ENCODE assay signal across 24 cellular contexts in the genomic region with DNA sequence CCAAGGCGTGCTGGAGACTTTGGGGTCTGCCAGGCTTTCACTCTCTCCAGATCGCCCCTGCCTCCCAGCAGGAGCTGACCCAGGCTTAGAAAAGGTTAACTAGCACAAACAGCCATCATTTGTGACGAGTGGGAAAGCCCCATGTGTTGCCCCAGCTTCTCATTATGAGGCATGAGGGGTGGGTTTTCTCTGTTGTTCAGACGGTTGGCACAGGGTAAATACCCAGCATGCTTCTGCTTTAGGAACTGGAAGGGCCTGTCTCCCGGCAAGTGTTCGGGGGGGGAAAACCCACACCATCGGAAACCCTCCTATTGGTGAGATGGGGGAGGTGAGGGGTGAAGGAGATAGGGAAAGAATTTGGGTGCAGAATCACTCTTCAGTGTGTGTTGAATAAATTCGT. TPM values are rescaled to one million over a fixed set of nuclear protein-coding genes. Genes with fewer than 3 reads are reported as not detected.
DNase-seq lines count a peak whose midpoint lies in the region; ATAC-seq and TF ChIP-seq lines count a peak whose summit lies in the region.
"Had no signal": no experiment of that assay in that cellular context is flagged by ENCODE, and none has a peak within 500 bp of the region (broad histone marks: within the 10 kb centered on the region; RNA-seq: fewer than 3 reads in every experiment).

No MANE protein-coding gene starts in this region.

- no peak overlapping the region for H3K4me2 ChIP-seq in PC-9

- peak; percentile 7 for DNase-seq in activated CD4-positive, alpha-beta T cell treated with anti-CD3 and anti-CD28 coated beads for 48 hours
- DNase-seq in activated CD4-positive, alpha-beta T cell treated with anti-CD3 and anti-CD28 coated beads for 4 hours, result no peak
- DNase-seq in GM20000 (ENCODE audit: low spot score) (peak; percentile 22), renal cortical epithelial cell (ENCODE audit: low read depth) (peak; percentile 48), DMS153 treated with DMSO at 0.1 percent for 48 hours (lab: John Stamatoyannopoulos, UW; ENCODE audit: unreplicated experiment) (no peak), PC-9 (no peak)
- DNase-seq: ACHN; activated CD8-positive, alpha-beta memory T cell treated with anti-CD3 and anti-CD28 coated beads, Interleukin-2, amount 10 ng/mL, durations not matched to agents 7 days and 5 days; activated effector memory CD4-positive, alpha-beta T cell treated with Interleukin-2 at 50 U/mL for 16 hours; amniotic stem cell; DMS53; foreskin melanocyte; NCI-H2081 treated with DMSO at 0.1 percent for 48 hours; PC-3 had no signal

- intact Hi-C loops in PC-9 (cut with micrococcal nuclease; ENCODE audit: unreplicated experiment), result no loop called here

- no TSS peak for BruUV-seq in PC-9 (replicated peaks; lab: Mats Ljungman, UMichigan)

- H3K9me3 ChIP-seq in PC-9 (ENCODE audit: insufficient read depth, low read depth), result no peaks in the 10 kb centered on the region

- peak overlapping the region in 3 of 5 experiments; percentile 14 to 64 (median 57) for H3K4me3 Mint-ChIP-seq in brain
- H3K4me3 Mint-ChIP-seq: activated CD8-positive, alpha-beta memory T cell treated with anti-CD3 and anti-CD28 coated beads, Interleukin-2, amount 10 ng/mL, durations not matched to agents 7 days and 5 days; CD14-positive monocyte; mesothelial cell of epicardium; neural crest cell had no signal

- no peak overlapping the region for H2AFZ ChIP-seq in PC-9

- H3F3A ChIP-seq in PC-9 (ENCODE audit: insufficient read depth, low read depth), result no peaks in the 10 kb centered on the region

- no peak overlapping the region for H3K27ac ChIP-seq in PC-9

- TF ChIP-seq CTCF in GM20000 (IDR thresholded peaks at IDR 0.05; ENCODE audit: extremely low read depth, missing control alignments) (no peak), brain (conservative IDR thresholded peaks at IDR 0.05) (no peak), PC-9 (conservative IDR thresholded peaks at IDR 0.05) (no peak)

- no peaks in the 10 kb centered on the region for H3K36me3 ChIP-seq in PC-9 (ENCODE audit: low read depth)

- no peaks in the 10 kb centered on the region for H3K27me3 Mint-ChIP-seq in brain

- no peaks in the 10 kb centered on the region for H3K4me1 ChIP-seq in PC-9 (replicated peaks; ENCODE audit: insufficient read depth)

- H3K4me1 Mint-ChIP-seq in brain, result peaks cover 26% of the 10 kb centered on the region
- H3K4me1 Mint-ChIP-seq: activated CD8-positive, alpha-beta memory T cell treated with anti-CD3 and anti-CD28 coated beads, Interleukin-2, amount 10 ng/mL, durations not matched to agents 7 days and 5 days; CD14-positive monocyte had no signal

- H3K4me3 ChIP-seq in PC-9, result no peak overlapping the region

- H4K20me1 ChIP-seq in PC-9 (ENCODE audit: insufficient read depth), result no peaks in the 10 kb centered on the region

- H3K9me3 Mint-ChIP-seq in brain, result peaks cover 2 to 11% (median 5%) of the 10 kb centered on the region in 5 experiments
- H3K9me3 Mint-ChIP-seq: neural crest cell had no signal

- H3K27me3 ChIP-seq in PC-9 (ENCODE audit: insufficient read depth, low read depth), result peaks cover 49% of the 10 kb centered on the region

- H3K27ac Mint-ChIP-seq in brain, result peak overlapping the region in 2 of 5 experiments; percentile 3 to 42
- H3K27ac Mint-ChIP-seq: activated CD8-positive, alpha-beta memory T cell treated with anti-CD3 and anti-CD28 coated beads, Interleukin-2, amount 10 ng/mL, durations not matched to agents 7 days and 5 days; mesothelial cell of epicardium had no signal

- ATAC-seq in HG03565 (IDR thresholded peaks at IDR 0.05; ENCODE audit: unreplicated experiment), result no peak
- ATAC-seq: activated CD8-positive, alpha-beta memory T cell treated with anti-CD3 and anti-CD28 coated beads, Interleukin-2, amount 10 ng/mL, durations not matched to agents 7 days and 5 days; PC-3 had no signal

- POLR2A ChIA-PET in PC-9 (lab: Charles Lee; ENCODE audit: unreplicated experiment), result no interaction called here

- H3K79me2 ChIP-seq in PC-9 (ENCODE audit: low read depth), result no peaks in the 10 kb centered on the region

- no peaks in the 10 kb centered on the region for H3K36me3 Mint-ChIP-seq in brain
- H3K36me3 Mint-ChIP-seq: activated CD8-positive, alpha-beta memory T cell treated with anti-CD3 and anti-CD28 coated beads, Interleukin-2, amount 10 ng/mL, durations not matched to agents 7 days and 5 days; CD14-positive monocyte; mesothelial cell of epicardium had no signal

- CTCF ChIA-PET in PC-9 (lab: Charles Lee), result no interaction called here

- no peaks in the 10 kb centered on the region for H3K9me2 ChIP-seq in PC-9 (ENCODE audit: insufficient read depth)

RNA-seq across cellular contexts. Expression of gene C12orf42, which starts 34.6 kb away (rescaled TPM):
- polyA plus RNA-seq in brain (ENCODE audit: insufficient read depth, low read depth, low replicate concordance), result 0.80 TPM
- total RNA-seq in renal cortical epithelial cell, result not detected in 2 replicates
- not detected in 2 replicates for total RNA-seq in PC-9 (2021)
- total RNA-seq: cardiac septum, dermis microvascular lymphatic vessel endothelial cell, epithelial cell of proximal tubule, neural crest cell, PC-3, pulmonary artery endothelial cell had no signal
- polyA plus RNA-seq: CD14-positive monocyte had no signal

RNA-seq across cellular contexts. Expression of gene STAB2, which starts 56.7 kb away (rescaled TPM):
- polyA plus RNA-seq in brain (ENCODE audit: insufficient read depth, low read depth, low replicate concordance), result not detected
- total RNA-seq in renal cortical epithelial cell (not detected in 2 replicates), PC-9 (2021) (not detected in 2 replicates)
- total RNA-seq: activated CD8-positive, alpha-beta memory T cell treated with anti-CD3 and anti-CD28 coated beads, Interleukin-2, amount 10 ng/mL, durations not matched to agents 7 days and 5 days; epithelial cell of proximal tubule; mesothelial cell of epicardium; neural crest cell; PC-3; pulmonary artery endothelial cell; T-helper 1 cell treated with Interleukin-12 subunit alpha and Interleukin-12 subunit beta and Interleukin-4 antibody, amounts not matched to agents 30 ng/mL and 1 ng/mL, for 36 hours had no signal
- polyA plus RNA-seq: CD14-positive monocyte had no signal

Comparison
In these comparisons a context has a peak if more than half of its experiments do, and no peak if none do; other contexts are left out.
1. DNase-seq: peak in activated CD4-positive, alpha-beta T cell treated with anti-CD3 and anti-CD28 coated beads for 48 hours (single experiment), GM20000 (single experiment) and renal cortical epithelial cell (single experiment); none in activated CD4-positive, alpha-beta T cell treated with anti-CD3 and anti-CD28 coated beads for 4 hours (0 of 2), DMS153 treated with DMSO at 0.1 percent for 48 hours (single experiment) and PC-9 (0 of 2).